Comparison of ENCODE assay signal across 8 cellular contexts in genomic region chr19:18895828-18896341, GRCh38. TPM values are rescaled to one million over a fixed set of nuclear protein-coding genes. Genes with fewer than 3 reads are reported as not detected.
DNase-seq lines count a peak whose midpoint lies in the region; ATAC-seq and TF ChIP-seq lines count a peak whose summit lies in the region.

Gene CERS1, minus strand, starts transcription at chr19:18896158. Its CDS starts 86 bp downstream, at chr19:18896072.

- DNase-seq in COR-L47 (lab: John Stamatoyannopoulos, UW) (peak; percentile 48), NB4 (ENCODE audit: low read depth) (peak; percentile 60), cerebellum (ENCODE audit: low spot score) (peak; percentile 87), midbrain (lab: John Stamatoyannopoulos, UW) (peak; percentile 58), mucosa of gallbladder (ENCODE audit: low spot score) (no peak), KBM-7 (no peak), ureter (ENCODE audit: low spot score) (no peak)

- no peak for TF ChIP-seq POLR2A in NB4 (IDR thresholded peaks at IDR 0.05; ENCODE audit: extremely low read depth, insufficient read length)

- no peak for ATAC-seq in GM21786 (IDR thresholded peaks at IDR 0.05; ENCODE audit: unreplicated experiment)

- no peak for TF ChIP-seq CTCF in NB4 (IDR thresholded peaks at IDR 0.05; ENCODE audit: low read depth, low read length)

- H3K4me3 ChIP-seq in NB4 (ENCODE audit: low read depth, low read length) = peak within 1 kb of the TSS; percentile 59

- in situ Hi-C loops in KBM-7 (cut with MboI; ENCODE audit: low pct_unique_long_range_greater_than_20kb, low sequenced_read_pairs) = no loop called here

RNA-seq across cellular contexts. Expression of gene CERS1, which starts in this region (rescaled TPM):
- total RNA-seq in cerebellum (19.1 TPM), mucosa of gallbladder (1.8 TPM), ureter (0.55 TPM)

Comparison
In these comparisons a context has a peak if more than half of its experiments do, and no peak if none do; other contexts are left out.
1. DNase-seq: peak in COR-L47 (single experiment), NB4 (single experiment), cerebellum (single experiment) and midbrain (single experiment); none in mucosa of gallbladder (single experiment), KBM-7 (single experiment) and ureter (single experiment).